1 cellular context compared by ENCODE assay signal in the genomic region with DNA sequence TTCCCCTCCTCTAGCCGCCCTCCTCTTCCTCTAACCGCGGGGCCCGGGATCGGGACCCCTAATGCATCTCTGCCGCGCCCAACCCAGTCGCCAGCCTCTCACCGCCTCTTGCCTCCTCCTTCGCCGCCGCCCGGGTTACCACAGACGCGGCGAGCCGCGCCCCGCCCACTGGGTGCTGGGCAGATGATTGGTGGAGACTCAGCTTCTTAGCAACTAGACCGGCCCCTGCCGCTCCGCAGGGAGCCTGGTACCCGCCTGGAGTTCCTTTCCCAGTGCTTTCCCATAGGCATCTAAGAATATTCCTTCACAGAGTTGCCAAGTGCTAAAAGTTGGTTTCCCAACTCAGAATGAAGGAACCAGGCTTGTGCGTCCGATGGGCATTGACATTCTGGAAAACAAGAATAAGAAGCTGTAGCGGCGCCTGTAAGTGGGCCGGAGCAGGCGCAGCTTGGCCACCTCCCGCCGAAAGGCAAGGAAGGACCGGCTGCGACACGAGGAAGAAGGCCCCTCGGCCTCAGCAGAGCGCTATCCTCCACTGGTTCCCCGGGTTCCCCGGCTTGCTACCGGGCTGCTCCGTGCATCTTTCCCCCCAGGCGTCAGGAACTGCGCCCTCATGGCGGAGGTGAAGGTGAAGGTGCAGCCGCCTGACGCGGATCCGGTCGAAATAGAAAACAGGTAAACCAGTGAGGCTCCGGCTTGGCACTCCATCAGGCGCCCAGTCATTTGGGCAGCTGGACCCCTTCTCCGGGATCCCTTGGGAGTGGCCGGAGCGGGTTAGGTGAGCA.
A peak's percentile ranks its signal among the peaks of the same experiment; 100 is the strongest.
TF ChIP-seq lines count a peak whose summit lies in the region.

Gene DZANK1 (minus strand): TSS at position 137 of the 785 bp plus-strand sequence. CDS start 1,672 bp downstream, outside the sequence.
A gene with protein sequence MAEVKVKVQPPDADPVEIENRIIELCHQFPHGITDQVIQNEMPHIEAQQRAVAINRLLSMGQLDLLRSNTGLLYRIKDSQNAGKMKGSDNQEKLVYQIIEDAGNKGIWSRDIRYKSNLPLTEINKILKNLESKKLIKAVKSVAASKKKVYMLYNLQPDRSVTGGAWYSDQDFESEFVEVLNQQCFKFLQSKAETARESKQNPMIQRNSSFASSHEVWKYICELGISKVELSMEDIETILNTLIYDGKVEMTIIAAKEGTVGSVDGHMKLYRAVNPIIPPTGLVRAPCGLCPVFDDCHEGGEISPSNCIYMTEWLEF (plus strand): TSS at position 497 of the 785 bp plus-strand sequence. CDS start 117 bp downstream, at position 614.

TF ChIP-seq in HepG2, 621 proteins besides CTCF, POLR2A, EP300 and RAD21 (continued from another document and continues in another):
- TF ChIP-seq MED8 (CRISPR knock-in tag; IDR thresholded peaks at IDR 0.05; ENCODE audit: insufficient replicate concordance) (no peak), PCBP1 (IDR thresholded peaks at IDR 0.05; ENCODE audit: borderline replicate concordance, low read depth, low read length) (peak; percentile 97), ZNF598 (CRISPR knock-in tag; IDR thresholded peaks at IDR 0.05; ENCODE audit: borderline replicate concordance) (peak; percentile 33; the same call in 1 of the 2 replicates), PAF1 (CRISPR knock-in tag; IDR thresholded peaks at IDR 0.05) (no peak), ATM (IDR thresholded peaks at IDR 0.05; ENCODE audit: borderline replicate concordance) (no peak), NCOA2 (CRISPR knock-in tag; IDR thresholded peaks at IDR 0.05) (no peak; the same call in 1 of the 2 replicates), TRAFD1 (CRISPR knock-in tag; IDR thresholded peaks at IDR 0.05; ENCODE audit: borderline replicate concordance) (0 out of 2 replicates have a peak, but pooled peaks have one; percentile 35), ZC3H13 (CRISPR knock-in tag; IDR thresholded peaks at IDR 0.05) (no peak; the same call in 1 of the 2 replicates), HOXA9 (CRISPR knock-in tag; IDR thresholded peaks at IDR 0.05; ENCODE audit: borderline replicate concordance) (no peak), ZNF274 (CRISPR knock-in tag; IDR thresholded peaks at IDR 0.05) (peak; percentile 78; the same call in 1 of the 2 replicates), GFI1 (CRISPR knock-in tag; IDR thresholded peaks at IDR 0.05; ENCODE audit: borderline replicate concordance) (0 out of 2 replicates have a peak, but pooled peaks have one; percentile 40), IRF1 (CRISPR knock-in tag; IDR thresholded peaks at IDR 0.05; ENCODE audit: low read depth) (no peak), SIX4 (CRISPR knock-in tag; IDR thresholded peaks at IDR 0.05) (peak; percentile 64; the same call in 1 of the 2 replicates), SYNCRIP (IDR thresholded peaks at IDR 0.05; ENCODE audit: insufficient read depth, low read depth, low read length) (no peak), ATF2 (CRISPR knock-in tag; IDR thresholded peaks at IDR 0.05) (peak; percentile 81), ZIK1 (CRISPR knock-in tag; IDR thresholded peaks at IDR 0.05; ENCODE audit: borderline replicate concordance, low read depth) (0 out of 2 replicates have a peak, but pooled peaks have one; percentile 19), ZEB1 (IDR thresholded peaks at IDR 0.05; ENCODE audit: insufficient replicate concordance, low read depth) (peak; percentile 83), CENPBD1 (CRISPR knock-in tag; IDR thresholded peaks at IDR 0.05; ENCODE audit: borderline replicate concordance, low read depth) (no peak), TEF (CRISPR knock-in tag; IDR thresholded peaks at IDR 0.05) (no peak; the same call in 1 of the 2 replicates), ZNF746 (CRISPR knock-in tag; IDR thresholded peaks at IDR 0.05) (no peak; the same call in 1 of the 2 replicates), GABPA (IDR thresholded peaks at IDR 0.05; ENCODE audit: low read depth, low read length) (peak; percentile 6; the same call in 1 of the 2 replicates), GABPA (CRISPR knock-in tag; IDR thresholded peaks at IDR 0.05; ENCODE audit: low read depth) (peak; percentile 74), NBN (conservative IDR thresholded peaks at IDR 0.05) (no peak), PHF20 (CRISPR knock-in tag; IDR thresholded peaks at IDR 0.05) (peak; percentile 100)
- TF ChIP-seq, protein P1, sequence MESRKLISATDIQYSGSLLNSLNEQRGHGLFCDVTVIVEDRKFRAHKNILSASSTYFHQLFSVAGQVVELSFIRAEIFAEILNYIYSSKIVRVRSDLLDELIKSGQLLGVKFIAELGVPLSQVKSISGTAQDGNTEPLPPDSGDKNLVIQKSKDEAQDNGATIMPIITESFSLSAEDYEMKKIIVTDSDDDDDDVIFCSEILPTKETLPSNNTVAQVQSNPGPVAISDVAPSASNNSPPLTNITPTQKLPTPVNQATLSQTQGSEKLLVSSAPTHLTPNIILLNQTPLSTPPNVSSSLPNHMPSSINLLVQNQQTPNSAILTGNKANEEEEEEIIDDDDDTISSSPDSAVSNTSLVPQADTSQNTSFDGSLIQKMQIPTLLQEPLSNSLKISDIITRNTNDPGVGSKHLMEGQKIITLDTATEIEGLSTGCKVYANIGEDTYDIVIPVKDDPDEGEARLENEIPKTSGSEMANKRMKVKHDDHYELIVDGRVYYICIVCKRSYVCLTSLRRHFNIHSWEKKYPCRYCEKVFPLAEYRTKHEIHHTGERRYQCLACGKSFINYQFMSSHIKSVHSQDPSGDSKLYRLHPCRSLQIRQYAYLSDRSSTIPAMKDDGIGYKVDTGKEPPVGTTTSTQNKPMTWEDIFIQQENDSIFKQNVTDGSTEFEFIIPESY (CRISPR knock-in tag; IDR thresholded peaks at IDR 0.05), result peak; percentile 48
- TF ChIP-seq, protein P2, sequence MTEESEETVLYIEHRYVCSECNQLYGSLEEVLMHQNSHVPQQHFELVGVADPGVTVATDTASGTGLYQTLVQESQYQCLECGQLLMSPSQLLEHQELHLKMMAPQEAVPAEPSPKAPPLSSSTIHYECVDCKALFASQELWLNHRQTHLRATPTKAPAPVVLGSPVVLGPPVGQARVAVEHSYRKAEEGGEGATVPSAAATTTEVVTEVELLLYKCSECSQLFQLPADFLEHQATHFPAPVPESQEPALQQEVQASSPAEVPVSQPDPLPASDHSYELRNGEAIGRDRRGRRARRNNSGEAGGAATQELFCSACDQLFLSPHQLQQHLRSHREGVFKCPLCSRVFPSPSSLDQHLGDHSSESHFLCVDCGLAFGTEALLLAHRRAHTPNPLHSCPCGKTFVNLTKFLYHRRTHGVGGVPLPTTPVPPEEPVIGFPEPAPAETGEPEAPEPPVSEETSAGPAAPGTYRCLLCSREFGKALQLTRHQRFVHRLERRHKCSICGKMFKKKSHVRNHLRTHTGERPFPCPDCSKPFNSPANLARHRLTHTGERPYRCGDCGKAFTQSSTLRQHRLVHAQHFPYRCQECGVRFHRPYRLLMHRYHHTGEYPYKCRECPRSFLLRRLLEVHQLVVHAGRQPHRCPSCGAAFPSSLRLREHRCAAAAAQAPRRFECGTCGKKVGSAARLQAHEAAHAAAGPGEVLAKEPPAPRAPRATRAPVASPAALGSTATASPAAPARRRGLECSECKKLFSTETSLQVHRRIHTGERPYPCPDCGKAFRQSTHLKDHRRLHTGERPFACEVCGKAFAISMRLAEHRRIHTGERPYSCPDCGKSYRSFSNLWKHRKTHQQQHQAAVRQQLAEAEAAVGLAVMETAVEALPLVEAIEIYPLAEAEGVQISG (CRISPR knock-in tag; IDR thresholded peaks at IDR 0.05), result peak; percentile 94
- TF ChIP-seq, protein P3, sequence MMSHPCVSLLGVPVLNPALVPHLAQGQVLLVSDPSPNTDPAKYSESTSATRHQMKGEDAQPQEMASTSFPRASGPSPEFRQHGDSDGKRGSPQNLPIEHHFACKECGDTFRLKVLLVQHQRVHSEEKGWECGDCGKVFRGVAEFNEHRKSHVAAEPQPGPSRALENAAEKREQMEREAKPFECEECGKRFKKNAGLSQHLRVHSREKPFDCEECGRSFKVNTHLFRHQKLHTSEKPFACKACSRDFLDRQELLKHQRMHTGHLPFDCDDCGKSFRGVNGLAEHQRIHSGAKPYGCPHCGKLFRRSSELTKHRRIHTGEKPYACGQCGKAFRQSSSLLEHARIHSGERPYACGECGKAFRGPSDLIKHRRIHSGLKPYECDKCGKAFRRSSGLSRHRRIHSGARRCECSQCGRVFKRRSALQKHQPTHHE (CRISPR knock-in tag; IDR thresholded peaks at IDR 0.05; ENCODE audit: borderline replicate concordance), result peak; percentile 67; the same call in 1 of the 2 replicates
- TF ChIP-seq, protein P4, sequence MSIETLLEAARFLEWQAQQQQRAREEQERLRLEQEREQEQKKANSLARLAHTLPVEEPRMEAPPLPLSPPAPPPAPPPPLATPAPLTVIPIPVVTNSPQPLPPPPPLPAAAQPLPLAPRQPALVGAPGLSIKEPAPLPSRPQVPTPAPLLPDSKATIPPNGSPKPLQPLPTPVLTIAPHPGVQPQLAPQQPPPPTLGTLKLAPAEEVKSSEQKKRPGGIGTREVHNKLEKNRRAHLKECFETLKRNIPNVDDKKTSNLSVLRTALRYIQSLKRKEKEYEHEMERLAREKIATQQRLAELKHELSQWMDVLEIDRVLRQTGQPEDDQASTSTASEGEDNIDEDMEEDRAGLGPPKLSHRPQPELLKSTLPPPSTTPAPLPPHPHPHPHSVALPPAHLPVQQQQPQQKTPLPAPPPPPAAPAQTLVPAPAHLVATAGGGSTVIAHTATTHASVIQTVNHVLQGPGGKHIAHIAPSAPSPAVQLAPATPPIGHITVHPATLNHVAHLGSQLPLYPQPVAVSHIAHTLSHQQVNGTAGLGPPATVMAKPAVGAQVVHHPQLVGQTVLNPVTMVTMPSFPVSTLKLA (IDR thresholded peaks at IDR 0.05), result peak; percentile 48; the same call in 1 of the 2 replicates
- TF ChIP-seq, protein P5, sequence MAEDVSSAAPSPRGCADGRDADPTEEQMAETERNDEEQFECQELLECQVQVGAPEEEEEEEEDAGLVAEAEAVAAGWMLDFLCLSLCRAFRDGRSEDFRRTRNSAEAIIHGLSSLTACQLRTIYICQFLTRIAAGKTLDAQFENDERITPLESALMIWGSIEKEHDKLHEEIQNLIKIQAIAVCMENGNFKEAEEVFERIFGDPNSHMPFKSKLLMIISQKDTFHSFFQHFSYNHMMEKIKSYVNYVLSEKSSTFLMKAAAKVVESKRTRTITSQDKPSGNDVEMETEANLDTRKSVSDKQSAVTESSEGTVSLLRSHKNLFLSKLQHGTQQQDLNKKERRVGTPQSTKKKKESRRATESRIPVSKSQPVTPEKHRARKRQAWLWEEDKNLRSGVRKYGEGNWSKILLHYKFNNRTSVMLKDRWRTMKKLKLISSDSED (CRISPR knock-in tag; IDR thresholded peaks at IDR 0.05), result no peak
- TF ChIP-seq, protein P6, sequence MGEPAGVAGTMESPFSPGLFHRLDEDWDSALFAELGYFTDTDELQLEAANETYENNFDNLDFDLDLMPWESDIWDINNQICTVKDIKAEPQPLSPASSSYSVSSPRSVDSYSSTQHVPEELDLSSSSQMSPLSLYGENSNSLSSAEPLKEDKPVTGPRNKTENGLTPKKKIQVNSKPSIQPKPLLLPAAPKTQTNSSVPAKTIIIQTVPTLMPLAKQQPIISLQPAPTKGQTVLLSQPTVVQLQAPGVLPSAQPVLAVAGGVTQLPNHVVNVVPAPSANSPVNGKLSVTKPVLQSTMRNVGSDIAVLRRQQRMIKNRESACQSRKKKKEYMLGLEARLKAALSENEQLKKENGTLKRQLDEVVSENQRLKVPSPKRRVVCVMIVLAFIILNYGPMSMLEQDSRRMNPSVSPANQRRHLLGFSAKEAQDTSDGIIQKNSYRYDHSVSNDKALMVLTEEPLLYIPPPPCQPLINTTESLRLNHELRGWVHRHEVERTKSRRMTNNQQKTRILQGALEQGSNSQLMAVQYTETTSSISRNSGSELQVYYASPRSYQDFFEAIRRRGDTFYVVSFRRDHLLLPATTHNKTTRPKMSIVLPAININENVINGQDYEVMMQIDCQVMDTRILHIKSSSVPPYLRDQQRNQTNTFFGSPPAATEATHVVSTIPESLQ (CRISPR knock-in tag; conservative IDR thresholded peaks at IDR 0.05), result 0 out of 2 replicates have a peak, but pooled peaks have one; percentile 85
